9 cellular contexts compared by ENCODE assay signal in genomic region chr5:172274951-172275753, GRCh38. TPM values are rescaled to one million over a fixed set of nuclear protein-coding genes. Genes with fewer than 3 reads are reported as not detected.
DNase-seq lines count a peak whose midpoint lies in the region; ATAC-seq, FAIRE-seq and TF ChIP-seq lines count a peak whose summit lies in the region.
"Had no signal": no experiment of that assay in that cellular context is flagged by ENCODE, and none has a peak within 500 bp of the region (broad histone marks: within the 10 kb centered on the region; RNA-seq: fewer than 3 reads in every experiment).

No MANE protein-coding gene starts in this region.

- H3K27ac Mint-ChIP-seq in activated naive CD4-positive, alpha-beta T cell treated with anti-CD3 and anti-CD28 coated beads, Interleukin-2, amount 50 U/mL, for 72 hours: peak overlapping the region; percentile 62 to 67
- H3K27ac Mint-ChIP-seq in Calu3 (ENCODE audit: unreplicated experiment): no peak overlapping the region

- CTCF ChIA-PET in Calu3 (lab: Charles Lee): no interaction called here

- no peaks in the 10 kb centered on the region for H3K9me3 Mint-ChIP-seq in activated naive CD4-positive, alpha-beta T cell treated with anti-CD3 and anti-CD28 coated beads, Interleukin-2, amount 50 U/mL, for 72 hours
- H3K9me3 Mint-ChIP-seq in Calu3 (ENCODE audit: low read depth, unreplicated experiment): no peaks in the 10 kb centered on the region

- H3K4me1 Mint-ChIP-seq in Calu3 (ENCODE audit: low read depth, unreplicated experiment): peaks cover 20% of the 10 kb centered on the region

- FAIRE-seq in GM19239 (lab: Jason Lieb, UNC): no peak

- peaks cover 22% of the 10 kb centered on the region for H3K36me3 ChIP-seq in DOHH2 (ENCODE audit: control insufficient read depth, low read length)

- peak; percentile 58 for DNase-seq in RPMI7951 (ENCODE audit: low read depth)
- DNase-seq in activated naive CD4-positive, alpha-beta T cell treated with anti-CD3 and anti-CD28 coated beads, Interleukin-2, amount 50 U/mL, for 72 hours (ENCODE audit: low spot score in 2 of 2): peak; percentile 49 to 80
- DNase-seq in putamen (ENCODE audit: low spot score): peak; percentile 58
- no peak for DNase-seq in GM19239 (ENCODE audit: insufficient read length, low spot score)
- DNase-seq in Calu3: no peak
- DNase-seq in KG1 (lab: John Stamatoyannopoulos, UW): no peak
- DNase-seq: NCI-H69 had no signal

- no peaks in the 10 kb centered on the region for H3K27me3 ChIP-seq in DOHH2 (ENCODE audit: control insufficient read depth, low read length)

- H3K9me3 ChIP-seq in DOHH2 (ENCODE audit: control insufficient read depth, insufficient read depth, low read length): no peaks in the 10 kb centered on the region

- H3K79me2 ChIP-seq in DOHH2 (ENCODE audit: control insufficient read depth, low read length): peaks cover 99% of the 10 kb centered on the region

- no peak overlapping the region for H3K4me3 Mint-ChIP-seq in Calu3 (ENCODE audit: low read depth, unreplicated experiment)

- TF ChIP-seq CTCF in DOHH2 (IDR thresholded peaks at IDR 0.05; ENCODE audit: low read depth, low read length, poor library complexity, severe bottlenecking): no peak
- no peak for TF ChIP-seq CTCF in Calu3 (IDR thresholded peaks at IDR 0.05; ENCODE audit: unreplicated experiment)

- H3K9me2 ChIP-seq in DOHH2 (replicated peaks; ENCODE audit: control insufficient read depth, low read length): no peaks in the 10 kb centered on the region

- peak overlapping the region; percentile 43 for H3K4me3 ChIP-seq in DOHH2 (ENCODE audit: low read length)

- peak overlapping the region; percentile 54 for H3K27ac ChIP-seq in DOHH2 (ENCODE audit: low read depth, low read length)

- peak overlapping the region; percentile 59 for H3K4me2 ChIP-seq in DOHH2 (ENCODE audit: low read length)

- peaks cover 73% of the 10 kb centered on the region for H3K4me1 ChIP-seq in DOHH2 (ENCODE audit: control insufficient read depth, low read length)

- H3K36me3 Mint-ChIP-seq in activated naive CD4-positive, alpha-beta T cell treated with anti-CD3 and anti-CD28 coated beads, Interleukin-2, amount 50 U/mL, for 72 hours: peaks cover 0 to 20% of the 10 kb centered on the region in 2 donors
- H3K36me3 Mint-ChIP-seq in Calu3 (ENCODE audit: insufficient read depth, unreplicated experiment): peaks cover 10% of the 10 kb centered on the region

- no peaks in the 10 kb centered on the region for H3K27me3 Mint-ChIP-seq in Calu3 (ENCODE audit: unreplicated experiment)

- BruUV-seq in Calu3 (replicated peaks; lab: Mats Ljungman, UMichigan): no TSS peak

- no peaks in the 10 kb centered on the region for H4K20me1 ChIP-seq in DOHH2 (ENCODE audit: control insufficient read depth, insufficient read depth, low read depth, low read length)

- intact Hi-C loops in Calu3 (cut with micrococcal nuclease; ENCODE audit: unreplicated experiment): no loop called here

- H3F3A ChIP-seq in DOHH2 (ENCODE audit: control insufficient read depth, insufficient read depth): peaks cover 2% of the 10 kb centered on the region; the same call in 1 of the 2 replicates

- peak; percentile 91 to 92 for ATAC-seq in activated naive CD4-positive, alpha-beta T cell treated with anti-CD3 and anti-CD28 coated beads, Interleukin-2, amount 50 U/mL, for 72 hours
- ATAC-seq in GM21367 (IDR thresholded peaks at IDR 0.05; ENCODE audit: unreplicated experiment): no peak

RNA-seq across cellular contexts. Expression of gene UBTD2, which starts 8.4 kb away (rescaled TPM):
- 24.1 and 26.8 TPM in 2 replicates for total RNA-seq in RPMI7951 (2014; rRNA removed; shearing (Covaris generic))
- total RNA-seq in activated naive CD4-positive, alpha-beta T cell treated with anti-CD3 and anti-CD28 coated beads, Interleukin-2, amount 50 U/mL, for 72 hours: 1 to 10 TPM; 4.4 to 5.3 TPM
- 18.8 and 21.1 TPM in 2 replicates for total RNA-seq in Calu3 (2022)

Comparison
In these comparisons a context has a peak if more than half of its experiments do, and no peak if none do; other contexts are left out.
1. DNase-seq: peak in RPMI7951 (single experiment), activated naive CD4-positive, alpha-beta T cell treated with anti-CD3 and anti-CD28 coated beads, Interleukin-2, amount 50 U/mL, for 72 hours (2 of 2) and putamen (single experiment); none in GM19239 (single experiment), Calu3 (single experiment) and KG1 (single experiment).